In genomic region chr19:55580628-55581144, GRCh38 we compare ENCODE assay signal across 8 cellular contexts. TPM values are rescaled to one million over a fixed set of nuclear protein-coding genes. Genes with fewer than 3 reads are reported as not detected.
DNase-seq lines count a peak whose midpoint lies in the region; ATAC-seq and TF ChIP-seq lines count a peak whose summit lies in the region.

ZNF579 (minus strand) TSS chr19:55580848; CDS start chr19:55579639, 1,209 bp downstream.

- H3K36me3 Mint-ChIP-seq in CD4-positive, CD25-positive, alpha-beta regulatory T cell, result peaks cover 13% of the 10 kb centered on the region

- peaks cover 0 to 3% (median 0%) of the 10 kb centered on the region in 7 donors for H3K9me3 Mint-ChIP-seq in CD4-positive, CD25-positive, alpha-beta regulatory T cell

- DNase-seq in CD4-positive, CD25-positive, alpha-beta regulatory T cell, result peak; percentile 48 to 82 (median 66)
- DNase-seq in NCI-H345 treated with DMSO at 0.1 percent for 48 hours (lab: John Stamatoyannopoulos, UW; ENCODE audit: unreplicated experiment) (peak; percentile 20), choroid plexus epithelial cell (ENCODE audit: low read depth) (peak; percentile 92)
- peak; percentile 70 for DNase-seq in activated CD4-positive, CD25-positive, alpha-beta regulatory T cell treated with anti-CD3 and anti-CD28 coated beads, Interleukin-2, amount 50 U/mL, for 72 hours
- DNase-seq in stimulated activated CD4-positive, alpha-beta T cell treated with anti-CD3 and anti-CD28 coated beads, Interleukin-15, amount 100 ng/mL, for 24 hours, result peak; percentile 90

- H3K4me3 Mint-ChIP-seq in CD4-positive, CD25-positive, alpha-beta regulatory T cell, result peak within 1 kb of the TSS; percentile 88 to 94 (median 92)

- H3K9me3 ChIP-seq in CD4-positive, CD25-positive, alpha-beta regulatory T cell (ENCODE audit: control insufficient read depth in 2 of 2, low read length in 2 of 2), result no peaks in the 10 kb centered on the region

- H3K4me1 ChIP-seq in CD4-positive, CD25-positive, alpha-beta regulatory T cell (ENCODE audit: control insufficient read depth, insufficient read depth, low read length, poor library complexity, severe bottlenecking), result peaks cover 14% of the 10 kb centered on the region

- H3K4me3 ChIP-seq in CD4-positive, CD25-positive, alpha-beta regulatory T cell (ENCODE audit: low read depth, low read length), result peak within 1 kb of the TSS; percentile 75
- peak within 1 kb of the TSS; percentile 93 for H3K4me3 ChIP-seq in choroid plexus epithelial cell (ENCODE audit: low read depth, low read length)

- H3K36me3 ChIP-seq in CD4-positive, CD25-positive, alpha-beta regulatory T cell (ENCODE audit: control insufficient read depth, insufficient read depth, low read length), result no peaks in the 10 kb centered on the region

- no peak for TF ChIP-seq CTCF in choroid plexus epithelial cell (conservative IDR thresholded peaks at IDR 0.05; ENCODE audit: low read depth, low read length)

- peaks cover 14% of the 10 kb centered on the region for H3K27me3 Mint-ChIP-seq in CD4-positive, CD25-positive, alpha-beta regulatory T cell

- no peaks in the 10 kb centered on the region for H3K27me3 ChIP-seq in CD4-positive, CD25-positive, alpha-beta regulatory T cell (ENCODE audit: control insufficient read depth, insufficient read depth, low read length)
- no peaks in the 10 kb centered on the region for H3K27me3 ChIP-seq in layer of hippocampus (ENCODE audit: control insufficient read depth, insufficient read depth, low read length)

- H3K27ac ChIP-seq in CD4-positive, CD25-positive, alpha-beta regulatory T cell (ENCODE audit: insufficient read depth, low read length, poor library complexity, severe bottlenecking), result peak within 1 kb of the TSS; percentile 77
- H3K27ac ChIP-seq in layer of hippocampus (ENCODE audit: low read depth, low read length), result peak within 1 kb of the TSS; percentile 95

- peaks cover 16 to 30% (median 20%) of the 10 kb centered on the region in 4 donors for H3K4me1 Mint-ChIP-seq in CD4-positive, CD25-positive, alpha-beta regulatory T cell

- peak within 1 kb of the TSS; percentile 58 to 96 (median 94) for H3K27ac Mint-ChIP-seq in CD4-positive, CD25-positive, alpha-beta regulatory T cell

- ATAC-seq in CD4-positive, CD25-positive, alpha-beta regulatory T cell (ENCODE audit: low read depth in 2 of 2), result peak; percentile 46 to 65
- ATAC-seq in HG02610 (IDR thresholded peaks at IDR 0.05; ENCODE audit: unreplicated experiment) (peak; percentile 45), HG03097 (IDR thresholded peaks at IDR 0.05; ENCODE audit: low FRiP score, unreplicated experiment) (no peak)

RNA-seq across cellular contexts. Expression of gene ZNF579, which starts in this region (rescaled TPM):
- total RNA-seq in CD4-positive, CD25-positive, alpha-beta regulatory T cell, result 4.2 TPM
- polyA plus RNA-seq in CD4-positive, CD25-positive, alpha-beta regulatory T cell, result under 1 TPM in 3 of 4 donors, not detected in 1; 0.13 to 0.24 (median 0.14) TPM

Comparison
In these comparisons a context has a peak if more than half of its experiments do, and no peak if none do; other contexts are left out.
1. DNase-seq: peak in every context shown above with its lines; median percentile 92 in choroid plexus epithelial cell; 90 in stimulated activated CD4-positive, alpha-beta T cell treated with anti-CD3 and anti-CD28 coated beads, Interleukin-15, amount 100 ng/mL, for 24 hours; 70 in activated CD4-positive, CD25-positive, alpha-beta regulatory T cell treated with anti-CD3 and anti-CD28 coated beads, Interleukin-2, amount 50 U/mL, for 72 hours; 66 in CD4-positive, CD25-positive, alpha-beta regulatory T cell; 20 in NCI-H345 treated with DMSO at 0.1 percent for 48 hours.